In genomic region chr5:72324186-72324825, GRCh38 we compare ENCODE assay signal across 23 cellular contexts. TPM values are rescaled to one million over a fixed set of nuclear protein-coding genes. Genes with fewer than 3 reads are reported as not detected.
DNase-seq lines count a peak whose midpoint lies in the region; ATAC-seq and TF ChIP-seq lines count a peak whose summit lies in the region.
"Had no signal": no experiment of that assay in that cellular context is flagged by ENCODE, and none has a peak within 500 bp of the region (broad histone marks: within the 10 kb centered on the region; RNA-seq: fewer than 3 reads in every experiment).

No MANE protein-coding gene starts in this region.

- POLR2A ChIA-PET in SK-N-SH (lab: Yijun Ruan, JAX) = no interaction called here

- WGBS in SK-N-SH (ENCODE audit: low lambda C conversion rate) = 74% methylated on average over 5 of the region's 5 CpGs
- 90% methylated on average over 5 of the region's 5 CpGs for WGBS in esophagus muscularis mucosa

- H3K4me1 Mint-ChIP-seq in type B pancreatic cell (ENCODE audit: unreplicated experiment) = peaks cover 7% of the 10 kb centered on the region

- H3K9ac ChIP-seq in SK-N-SH = no peak overlapping the region

- H2AFZ ChIP-seq in SK-N-SH (ENCODE audit: low read depth) = no peak overlapping the region

- H3K27ac ChIP-seq in SK-N-SH (ENCODE audit: low read depth in 2 of 2, low read length in 1 of 2) (peak overlapping the region; percentile 16 to 87; a peak in 1 of 4 replicates), epithelial cell of prostate (peak overlapping the region; percentile 75), esophagus muscularis mucosa (replicated peaks in 1 of 4) (no peak overlapping the region)
- H3K27ac ChIP-seq: transverse colon had no signal

- peaks cover 26% of the 10 kb centered on the region for H3K36me3 Mint-ChIP-seq in type B pancreatic cell

- ATAC-seq in SK-N-SH treated with all-trans-retinoic acid at 6 μM for 48 hours (no peak), GM21515 (IDR thresholded peaks at IDR 0.05; ENCODE audit: unreplicated experiment) (no peak)
- ATAC-seq: activated CD8-positive, alpha-beta memory T cell treated with anti-CD3 and anti-CD28 coated beads, Interleukin-2, amount 10 ng/mL, durations not matched to agents 7 days and 5 days; left cardiac atrium had no signal

- H3K27me3 ChIP-seq in SK-N-SH (ENCODE audit: insufficient read depth) (no peaks in the 10 kb centered on the region), esophagus muscularis mucosa (no peaks in the 10 kb centered on the region)
- H3K27me3 ChIP-seq: transverse colon had no signal

- H3K27me3 Mint-ChIP-seq in type B pancreatic cell = no peaks in the 10 kb centered on the region
- H3K27me3 Mint-ChIP-seq: activated CD8-positive, alpha-beta memory T cell treated with anti-CD3 and anti-CD28 coated beads, Interleukin-2, amount 10 ng/mL, durations not matched to agents 7 days and 5 days; activated naive CD8-positive, alpha-beta T cell treated with anti-CD3 and anti-CD28 coated beads, Interleukin-2, amount 10 ng/mL, durations not matched to agents 7 days and 5 days; progenitor cell of endocrine pancreas; stimulated activated naive CD8-positive, alpha-beta T cell treated with anti-CD3 and anti-CD28 coated beads, Interleukin-15, Interleukin-2, amounts not matched to agents 100 ng/mL and 50 ng/mL, for 24 hours had no signal

- CTCF ChIA-PET in SK-N-SH (lab: Yijun Ruan, JAX) = no interaction called here

- H3K36me3 ChIP-seq in SK-N-SH (replicated peaks in 1 of 2; ENCODE audit: control insufficient read depth in 1 of 2, insufficient read depth in 2 of 2, low read length in 1 of 2) (peaks cover 25 to 28% of the 10 kb centered on the region in 2 experiments), esophagus muscularis mucosa (peaks cover 10 to 53% (median 24%) of the 10 kb centered on the region in 4 donors)

- no peaks in the 10 kb centered on the region for H4K20me1 ChIP-seq in SK-N-SH (ENCODE audit: insufficient read depth)

- no peak overlapping the region for H3K4me2 ChIP-seq in SK-N-SH

- H3K4me3 ChIP-seq in SK-N-SH (ENCODE audit: low read depth in 2 of 2, low read length in 1 of 2) = no peak overlapping the region
- no peak overlapping the region for H3K4me3 ChIP-seq in esophagus muscularis mucosa
- H3K4me3 ChIP-seq: transverse colon had no signal

- no peaks in the 10 kb centered on the region for H3K9me3 Mint-ChIP-seq in type B pancreatic cell
- H3K9me3 Mint-ChIP-seq: activated naive CD8-positive, alpha-beta T cell treated with anti-CD3 and anti-CD28 coated beads, Interleukin-2, amount 10 ng/mL, durations not matched to agents 7 days and 5 days; activated T-helper 2 cell treated with anti-CD3 and anti-CD28 coated beads, Interferon-gamma antibody, Interleukin-2, Interleukin-4, amounts not matched to agents 10 μg/mL and 5 μg/mL and 100 μg/mL, durations not matched to agents 14 hours and 24 hours and 36 hours; stimulated activated naive CD8-positive, alpha-beta T cell treated with anti-CD3 and anti-CD28 coated beads, Interleukin-15, Interleukin-2, amounts not matched to agents 100 ng/mL and 50 ng/mL, for 24 hours had no signal

- TF ChIP-seq EP300 in SK-N-SH (IDR thresholded peaks at IDR 0.05; ENCODE audit: borderline replicate concordance in 1 of 2, low read depth in 1 of 2, low read length in 1 of 2) (no peak), esophagus muscularis mucosa (IDR thresholded peaks at IDR 0.05) (no peak)

- TF ChIP-seq RAD21 in SK-N-SH (IDR thresholded peaks at IDR 0.05; ENCODE audit: low read length) = no peak

- no peak for TF ChIP-seq POLR2A in esophagus muscularis mucosa (IDR thresholded peaks at IDR 0.05; ENCODE audit: low read depth)

- DNase-seq in SK-N-SH = no peak
- DNase-seq in NCI-H226 = peak; percentile 77
- peak; percentile 24 for DNase-seq in epithelial cell of prostate (ENCODE audit: low read depth, low spot score)
- DNase-seq in type B pancreatic cell (ENCODE audit: extremely low spot score, unreplicated experiment) = no peak
- no peak for DNase-seq in esophagus muscularis mucosa (ENCODE audit: extremely low spot score)
- no peak for DNase-seq in kidney glomerular epithelial cell (lab: John Stamatoyannopoulos, UW)
- DNase-seq: activated CD4-positive, CD25-positive, alpha-beta regulatory T cell treated with anti-CD3 and anti-CD28 coated beads, Interleukin-2, amount 50 U/mL, for 72 hours; activated CD8-positive, alpha-beta memory T cell treated with anti-CD3 and anti-CD28 coated beads, Interleukin-2, amount 10 ng/mL, durations not matched to agents 7 days and 5 days; activated naive CD8-positive, alpha-beta T cell treated with anti-CD3 and anti-CD28 coated beads, Interleukin-2, amount 10 ng/mL, durations not matched to agents 7 days and 5 days; C1 segment of cervical spinal cord; DMS153; left cardiac atrium; NCI-H1105; NCI-H2081 treated with DMSO at 0.1 percent for 48 hours; NCI-H510A treated with DMSO at 0.1 percent for 48 hours; stimulated activated CD4-positive, alpha-beta T cell treated with anti-CD3 and anti-CD28 coated beads, Interleukin-2, amount 100 ng/mL, for 48 hours; T1000; transverse colon had no signal

- H3K9me2 ChIP-seq in SK-N-SH = no peaks in the 10 kb centered on the region

- H3K79me2 ChIP-seq in SK-N-SH (ENCODE audit: insufficient read depth) = peaks cover 26% of the 10 kb centered on the region

- peak overlapping the region; percentile 7 for H3K4me3 Mint-ChIP-seq in type B pancreatic cell
- H3K4me3 Mint-ChIP-seq: activated CD8-positive, alpha-beta memory T cell treated with anti-CD3 and anti-CD28 coated beads, Interleukin-2, amount 10 ng/mL, durations not matched to agents 7 days and 5 days; activated naive CD8-positive, alpha-beta T cell treated with anti-CD3 and anti-CD28 coated beads, Interleukin-2, amount 10 ng/mL, durations not matched to agents 7 days and 5 days; stimulated activated naive CD8-positive, alpha-beta T cell treated with anti-CD3 and anti-CD28 coated beads, Interleukin-15, Interleukin-2, amounts not matched to agents 100 ng/mL and 50 ng/mL, for 24 hours had no signal

- TF ChIP-seq CTCF in SK-N-SH (IDR thresholded peaks at IDR 0.05) (no peak), type B pancreatic cell (conservative IDR thresholded peaks at IDR 0.05) (no peak), esophagus muscularis mucosa (IDR thresholded peaks at IDR 0.05) (no peak)

- peaks cover 38% of the 10 kb centered on the region for H3F3A ChIP-seq in SK-N-SH (replicated peaks; ENCODE audit: insufficient read depth)

- no peaks in the 10 kb centered on the region for H3K9me3 ChIP-seq in SK-N-SH
- no peaks in the 10 kb centered on the region for H3K9me3 ChIP-seq in esophagus muscularis mucosa
- H3K9me3 ChIP-seq: transverse colon had no signal

- H3K4me1 ChIP-seq in SK-N-SH (ENCODE audit: control insufficient read depth in 1 of 2, insufficient read depth in 2 of 2, low read depth in 1 of 2, low read length in 1 of 2) (peaks cover 10% of the 10 kb centered on the region in 2 experiments; a peak in 3 of 4 replicates), esophagus muscularis mucosa (peaks cover 8 to 21% (median 15%) of the 10 kb centered on the region in 4 donors)

- intact Hi-C loops in esophagus muscularis mucosa (cut with DNase I) = no loop called here

- H3K27ac Mint-ChIP-seq in type B pancreatic cell = peak overlapping the region; percentile 52
- H3K27ac Mint-ChIP-seq: activated naive CD8-positive, alpha-beta T cell treated with anti-CD3 and anti-CD28 coated beads, Interleukin-2, amount 10 ng/mL, durations not matched to agents 7 days and 5 days; activated T-helper 2 cell treated with anti-CD3 and anti-CD28 coated beads, Interferon-gamma antibody, Interleukin-2, Interleukin-4, amounts not matched to agents 10 μg/mL and 5 μg/mL and 100 μg/mL, durations not matched to agents 14 hours and 24 hours and 36 hours; progenitor cell of endocrine pancreas; stimulated activated naive CD8-positive, alpha-beta T cell treated with anti-CD3 and anti-CD28 coated beads, Interleukin-15, Interleukin-2, amounts not matched to agents 100 ng/mL and 50 ng/mL, for 24 hours had no signal

TF ChIP-seq in SK-N-SH, 30 proteins besides CTCF, POLR2A, EP300 and RAD21 (continues in another document):
- TF ChIP-seq EZH2phosphoT487 (IDR thresholded peaks at IDR 0.05; ENCODE audit: borderline replicate concordance, low read depth) = no peak
- TF ChIP-seq JUND (IDR thresholded peaks at IDR 0.05) = no peak
- no peak for TF ChIP-seq GATA2 (CRISPR knock-in tag; IDR thresholded peaks at IDR 0.05)
- no peak for TF ChIP-seq FOSL2 (IDR thresholded peaks at IDR 0.05; ENCODE audit: borderline replicate concordance, low read depth)
- TF ChIP-seq, protein P1, sequence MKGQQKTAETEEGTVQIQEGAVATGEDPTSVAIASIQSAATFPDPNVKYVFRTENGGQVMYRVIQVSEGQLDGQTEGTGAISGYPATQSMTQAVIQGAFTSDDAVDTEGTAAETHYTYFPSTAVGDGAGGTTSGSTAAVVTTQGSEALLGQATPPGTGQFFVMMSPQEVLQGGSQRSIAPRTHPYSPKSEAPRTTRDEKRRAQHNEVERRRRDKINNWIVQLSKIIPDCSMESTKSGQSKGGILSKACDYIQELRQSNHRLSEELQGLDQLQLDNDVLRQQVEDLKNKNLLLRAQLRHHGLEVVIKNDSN (IDR thresholded peaks at IDR 0.05; ENCODE audit: borderline replicate concordance, low read depth) = no peak

TF ChIP-seq in SK-N-SH treated with all-trans-retinoic acid at 6 μM for 48 hours, 23 proteins besides CTCF, POLR2A, EP300 and RAD21 (continues in another document):
- TF ChIP-seq ZFP30 (CRISPR knock-in tag; IDR thresholded peaks at IDR 0.05) (no peak), GLIS3 (CRISPR knock-in tag; IDR thresholded peaks at IDR 0.05) (no peak), TCF4 (CRISPR knock-in tag; IDR thresholded peaks at IDR 0.05; ENCODE audit: borderline replicate concordance) (no peak), TOX (CRISPR knock-in tag; IDR thresholded peaks at IDR 0.05; ENCODE audit: borderline replicate concordance) (no peak), ZNF70 (CRISPR knock-in tag; IDR thresholded peaks at IDR 0.05) (no peak), PPARA (CRISPR knock-in tag; IDR thresholded peaks at IDR 0.05; ENCODE audit: borderline replicate concordance) (no peak)

RNA-seq across cellular contexts. Expression of gene PTCD2, which starts 4.1 kb away (rescaled TPM):
- 6.7 and 8.6 TPM in 2 replicates for polyA plus RNA-seq in SK-N-SH (2012; rRNA removed)
- 8.0 and 8.9 TPM in 2 replicates for polyA plus RNA-seq in SK-N-SH (2012; cell fraction: cytosol; rRNA removed)
- polyA plus RNA-seq in SK-N-SH (2012; cell fraction: nucleus; rRNA removed) = 7.1 and 13.0 TPM in 2 replicates
- total RNA-seq in type B pancreatic cell (ENCODE audit: low replicate concordance) (8.5 and 12.1 TPM in 2 replicates), esophagus muscularis mucosa (1 to 10 TPM; 3.5 to 7.1 (median 5.8) TPM)

RNA-seq across cellular contexts. Expression of gene MRPS27, which starts 4.3 kb away (rescaled TPM):
- polyA plus RNA-seq in SK-N-SH (2012; rRNA removed) = 37.5 and 48.2 TPM in 2 replicates
- 39.8 and 47.0 TPM in 2 replicates for polyA plus RNA-seq in SK-N-SH (2012; cell fraction: cytosol; rRNA removed)
- polyA plus RNA-seq in SK-N-SH (2012; cell fraction: nucleus; rRNA removed) = 38.6 and 42.4 TPM in 2 replicates
- total RNA-seq in type B pancreatic cell (ENCODE audit: low replicate concordance) (60.6 and 66.3 TPM in 2 replicates), esophagus muscularis mucosa (10 to 100 TPM; 38.6 to 53.5 (median 45.7) TPM)

Comparison
In these comparisons a context has a peak if more than half of its experiments do, and no peak if none do; other contexts are left out.
1. DNase-seq: peak in NCI-H226 (single experiment) and epithelial cell of prostate (single experiment); none in SK-N-SH (single experiment), type B pancreatic cell (single experiment), esophagus muscularis mucosa (single experiment) and kidney glomerular epithelial cell (single experiment).
2. H3K27ac ChIP-seq: peak in SK-N-SH (2 of 2) and epithelial cell of prostate (single experiment); none in esophagus muscularis mucosa (0 of 4).